ENCODE assay signal across 1 cellular context in the genomic region with DNA sequence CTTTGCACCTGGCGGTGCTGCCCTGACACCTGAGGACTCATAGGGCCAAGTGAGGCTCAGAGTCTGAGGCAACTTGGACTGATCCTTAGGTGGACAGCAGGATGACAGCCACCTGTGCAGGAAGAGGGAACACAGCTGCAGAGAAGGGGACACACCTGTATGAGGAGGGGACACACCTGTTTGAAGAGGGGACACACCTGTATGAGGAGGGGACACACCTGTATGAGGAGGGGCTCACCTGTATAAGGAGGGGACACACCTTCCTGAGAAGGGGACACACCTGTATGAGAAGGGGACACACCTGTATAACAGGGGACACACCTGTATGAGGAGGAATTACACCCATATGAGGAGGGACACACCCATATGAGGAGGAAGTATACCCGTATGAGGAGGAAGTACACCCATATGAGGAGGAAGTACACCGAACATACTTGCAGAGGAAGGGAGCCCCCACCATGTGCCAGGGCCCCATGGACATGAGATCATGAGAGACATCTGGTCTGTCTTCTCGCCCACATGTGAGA.
TF ChIP-seq lines count a peak whose summit lies in the region.

No MANE protein-coding gene starts in this region.

TF ChIP-seq in WTC11, 78 proteins besides CTCF, POLR2A, EP300 and RAD21 (continued from another document):
- TF ChIP-seq, protein P1, sequence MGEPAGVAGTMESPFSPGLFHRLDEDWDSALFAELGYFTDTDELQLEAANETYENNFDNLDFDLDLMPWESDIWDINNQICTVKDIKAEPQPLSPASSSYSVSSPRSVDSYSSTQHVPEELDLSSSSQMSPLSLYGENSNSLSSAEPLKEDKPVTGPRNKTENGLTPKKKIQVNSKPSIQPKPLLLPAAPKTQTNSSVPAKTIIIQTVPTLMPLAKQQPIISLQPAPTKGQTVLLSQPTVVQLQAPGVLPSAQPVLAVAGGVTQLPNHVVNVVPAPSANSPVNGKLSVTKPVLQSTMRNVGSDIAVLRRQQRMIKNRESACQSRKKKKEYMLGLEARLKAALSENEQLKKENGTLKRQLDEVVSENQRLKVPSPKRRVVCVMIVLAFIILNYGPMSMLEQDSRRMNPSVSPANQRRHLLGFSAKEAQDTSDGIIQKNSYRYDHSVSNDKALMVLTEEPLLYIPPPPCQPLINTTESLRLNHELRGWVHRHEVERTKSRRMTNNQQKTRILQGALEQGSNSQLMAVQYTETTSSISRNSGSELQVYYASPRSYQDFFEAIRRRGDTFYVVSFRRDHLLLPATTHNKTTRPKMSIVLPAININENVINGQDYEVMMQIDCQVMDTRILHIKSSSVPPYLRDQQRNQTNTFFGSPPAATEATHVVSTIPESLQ (CRISPR knock-in tag; IDR thresholded peaks at IDR 0.05): no peak
- TF ChIP-seq, protein P2, sequence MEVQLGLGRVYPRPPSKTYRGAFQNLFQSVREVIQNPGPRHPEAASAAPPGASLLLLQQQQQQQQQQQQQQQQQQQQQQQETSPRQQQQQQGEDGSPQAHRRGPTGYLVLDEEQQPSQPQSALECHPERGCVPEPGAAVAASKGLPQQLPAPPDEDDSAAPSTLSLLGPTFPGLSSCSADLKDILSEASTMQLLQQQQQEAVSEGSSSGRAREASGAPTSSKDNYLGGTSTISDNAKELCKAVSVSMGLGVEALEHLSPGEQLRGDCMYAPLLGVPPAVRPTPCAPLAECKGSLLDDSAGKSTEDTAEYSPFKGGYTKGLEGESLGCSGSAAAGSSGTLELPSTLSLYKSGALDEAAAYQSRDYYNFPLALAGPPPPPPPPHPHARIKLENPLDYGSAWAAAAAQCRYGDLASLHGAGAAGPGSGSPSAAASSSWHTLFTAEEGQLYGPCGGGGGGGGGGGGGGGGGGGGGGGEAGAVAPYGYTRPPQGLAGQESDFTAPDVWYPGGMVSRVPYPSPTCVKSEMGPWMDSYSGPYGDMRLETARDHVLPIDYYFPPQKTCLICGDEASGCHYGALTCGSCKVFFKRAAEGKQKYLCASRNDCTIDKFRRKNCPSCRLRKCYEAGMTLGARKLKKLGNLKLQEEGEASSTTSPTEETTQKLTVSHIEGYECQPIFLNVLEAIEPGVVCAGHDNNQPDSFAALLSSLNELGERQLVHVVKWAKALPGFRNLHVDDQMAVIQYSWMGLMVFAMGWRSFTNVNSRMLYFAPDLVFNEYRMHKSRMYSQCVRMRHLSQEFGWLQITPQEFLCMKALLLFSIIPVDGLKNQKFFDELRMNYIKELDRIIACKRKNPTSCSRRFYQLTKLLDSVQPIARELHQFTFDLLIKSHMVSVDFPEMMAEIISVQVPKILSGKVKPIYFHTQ (CRISPR knock-in tag; IDR thresholded peaks at IDR 0.05): no peak
- TF ChIP-seq GABPB1 (CRISPR knock-in tag; IDR thresholded peaks at IDR 0.05) (no peak), ZNF416 (CRISPR knock-in tag; IDR thresholded peaks at IDR 0.05) (no peak), CBFB (CRISPR knock-in tag; IDR thresholded peaks at IDR 0.05; ENCODE audit: low read depth) (no peak), ZNF121 (CRISPR knock-in tag; IDR thresholded peaks at IDR 0.05) (no peak), CREM (CRISPR knock-in tag; IDR thresholded peaks at IDR 0.05) (no peak), KAT7 (CRISPR knock-in tag; IDR thresholded peaks at IDR 0.05; ENCODE audit: borderline replicate concordance) (no peak), FOXP1 (CRISPR knock-in tag; IDR thresholded peaks at IDR 0.05; ENCODE audit: borderline replicate concordance) (no peak)
- TF ChIP-seq, protein P3, sequence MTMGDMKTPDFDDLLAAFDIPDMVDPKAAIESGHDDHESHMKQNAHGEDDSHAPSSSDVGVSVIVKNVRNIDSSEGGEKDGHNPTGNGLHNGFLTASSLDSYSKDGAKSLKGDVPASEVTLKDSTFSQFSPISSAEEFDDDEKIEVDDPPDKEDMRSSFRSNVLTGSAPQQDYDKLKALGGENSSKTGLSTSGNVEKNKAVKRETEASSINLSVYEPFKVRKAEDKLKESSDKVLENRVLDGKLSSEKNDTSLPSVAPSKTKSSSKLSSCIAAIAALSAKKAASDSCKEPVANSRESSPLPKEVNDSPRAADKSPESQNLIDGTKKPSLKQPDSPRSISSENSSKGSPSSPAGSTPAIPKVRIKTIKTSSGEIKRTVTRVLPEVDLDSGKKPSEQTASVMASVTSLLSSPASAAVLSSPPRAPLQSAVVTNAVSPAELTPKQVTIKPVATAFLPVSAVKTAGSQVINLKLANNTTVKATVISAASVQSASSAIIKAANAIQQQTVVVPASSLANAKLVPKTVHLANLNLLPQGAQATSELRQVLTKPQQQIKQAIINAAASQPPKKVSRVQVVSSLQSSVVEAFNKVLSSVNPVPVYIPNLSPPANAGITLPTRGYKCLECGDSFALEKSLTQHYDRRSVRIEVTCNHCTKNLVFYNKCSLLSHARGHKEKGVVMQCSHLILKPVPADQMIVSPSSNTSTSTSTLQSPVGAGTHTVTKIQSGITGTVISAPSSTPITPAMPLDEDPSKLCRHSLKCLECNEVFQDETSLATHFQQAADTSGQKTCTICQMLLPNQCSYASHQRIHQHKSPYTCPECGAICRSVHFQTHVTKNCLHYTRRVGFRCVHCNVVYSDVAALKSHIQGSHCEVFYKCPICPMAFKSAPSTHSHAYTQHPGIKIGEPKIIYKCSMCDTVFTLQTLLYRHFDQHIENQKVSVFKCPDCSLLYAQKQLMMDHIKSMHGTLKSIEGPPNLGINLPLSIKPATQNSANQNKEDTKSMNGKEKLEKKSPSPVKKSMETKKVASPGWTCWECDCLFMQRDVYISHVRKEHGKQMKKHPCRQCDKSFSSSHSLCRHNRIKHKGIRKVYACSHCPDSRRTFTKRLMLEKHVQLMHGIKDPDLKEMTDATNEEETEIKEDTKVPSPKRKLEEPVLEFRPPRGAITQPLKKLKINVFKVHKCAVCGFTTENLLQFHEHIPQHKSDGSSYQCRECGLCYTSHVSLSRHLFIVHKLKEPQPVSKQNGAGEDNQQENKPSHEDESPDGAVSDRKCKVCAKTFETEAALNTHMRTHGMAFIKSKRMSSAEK (CRISPR knock-in tag; IDR thresholded peaks at IDR 0.05; ENCODE audit: borderline replicate concordance): no peak
